8 cellular contexts compared by ENCODE assay signal in the genomic region with DNA sequence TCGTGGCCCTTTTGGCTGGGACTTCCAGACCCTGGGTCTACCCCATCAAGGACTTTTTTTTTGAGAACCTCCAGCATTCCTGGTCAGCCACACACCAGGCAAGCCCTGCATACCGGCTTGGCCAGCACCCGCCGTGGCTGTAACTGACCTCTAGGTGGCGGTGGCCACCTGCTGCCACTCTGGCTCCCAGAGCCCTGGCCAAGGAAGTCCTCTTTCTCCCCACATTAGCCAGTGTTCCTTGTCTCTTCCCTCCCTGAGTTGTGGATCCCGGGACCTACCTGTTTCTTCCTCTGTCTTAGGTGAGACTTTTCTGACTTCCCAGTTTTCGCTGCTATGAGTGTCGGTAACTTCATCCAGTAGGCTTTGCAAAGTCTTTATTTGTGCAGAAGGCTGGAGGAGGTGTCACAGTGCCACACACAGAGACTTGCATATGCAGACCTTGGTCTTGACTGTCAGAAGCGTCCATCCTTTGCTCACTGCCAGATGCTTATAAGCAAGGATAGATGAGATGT.
A peak's percentile ranks its signal among the peaks of the same experiment; 100 is the strongest.
DNase-seq lines count a peak whose midpoint lies in the region; ATAC-seq, FAIRE-seq and TF ChIP-seq lines count a peak whose summit lies in the region.

No MANE protein-coding gene starts in this region.

- H2AFZ ChIP-seq in GM12878 (ENCODE audit: control insufficient read depth, low read depth, low read length) = no peak overlapping the region

- peak; percentile 90 for ATAC-seq in GM12878
- ATAC-seq in HG02759 (IDR thresholded peaks at IDR 0.05; ENCODE audit: unreplicated experiment) = no peak
- ATAC-seq in HG03571 (IDR thresholded peaks at IDR 0.05; ENCODE audit: unreplicated experiment) = no peak

- RAD21 ChIA-PET in GM12878 (lab: Charles Lee; ENCODE audit: unreplicated experiment) = interaction anchor here (0.6 kb wide), 1 partner anchor 152 kb away, joined by 3 read pairs; no protein-coding TSS in a partner anchor

- no peak for TF ChIP-seq EP300 in GM12878 (IDR thresholded peaks at IDR 0.05; ENCODE audit: borderline replicate concordance in 1 of 2, control insufficient read depth in 1 of 2, low read depth in 2 of 2, low read length in 2 of 2)

- TF ChIP-seq CTCF in LNCaP clone FGC (IDR thresholded peaks at IDR 0.05; ENCODE audit: control insufficient read depth, extremely low read depth, insufficient read depth) (peak; percentile 93), GM12878 (IDR thresholded peaks at IDR 0.05 in 2 of 3, conservative IDR thresholded peaks at IDR 0.05 in 1 of 3; ENCODE audit: control insufficient read depth in 2 of 3, extremely low read depth in 1 of 3, insufficient read depth in 1 of 3, low read depth in 3 of 3, low read length in 3 of 3) (peak; percentile 72 to 88 (median 83))

- FAIRE-seq in GM12878 (lab: Jason Lieb, UNC) (no peak), small intestine (lab: Jason Lieb, UNC) (no peak)

- no peak overlapping the region for H3K9ac ChIP-seq in GM12878 (ENCODE audit: control insufficient read depth, insufficient read depth, low read length)

- CTCF ChIA-PET in GM12878 (lab: Yijun Ruan, JAX) = interaction anchor here (0.8 to 2.1 kb wide), 8 partner anchors 9 to 452 kb away, joined by 3 to 10 read pairs (median 4); no protein-coding TSS in a partner anchor

- BruUV-seq in GM12878 (replicated peaks; lab: Mats Ljungman, UMichigan) = no TSS peak

- 26% methylated on average over 9 of the region's 9 CpGs for WGBS in GM12878 (ENCODE audit: insufficient coverage, insufficient replicate concordance, low lambda C conversion rate, missing lambda C conversion rate)
- WGBS in small intestine, 3 donors = 20 to 31% (median 31%) methylated on average over 9 of the region's 9 CpGs

- no peak overlapping the region for H3K4me3 ChIP-seq in LNCaP clone FGC (ENCODE audit: low read depth, low read length)
- H3K4me3 ChIP-seq in SJSA1 = no peak overlapping the region
- H3K4me3 ChIP-seq in GM12878 = no peak overlapping the region
- no peak overlapping the region for H3K4me3 ChIP-seq in small intestine (ENCODE audit: low read depth in 1 of 2, low read length in 2 of 2)

- H3K36me3 ChIP-seq in SJSA1 (no peaks in the 10 kb centered on the region), GM12878 (ENCODE audit: control insufficient read depth in 2 of 2, insufficient read depth in 2 of 2, low read length in 1 of 2) (peaks cover 0 to 1% of the 10 kb centered on the region in 2 experiments; a peak in 1 of 4 replicates), small intestine (ENCODE audit: control insufficient read depth in 2 of 2, insufficient read depth in 2 of 2, low read length in 2 of 2) (no peaks in the 10 kb centered on the region)

- no peak overlapping the region for H3K4me2 ChIP-seq in GM12878 (ENCODE audit: control insufficient read depth, insufficient read depth)

- peak; percentile 75 for TF ChIP-seq RAD21 in GM12878 (IDR thresholded peaks at IDR 0.05; ENCODE audit: insufficient read depth, low read depth, low read length)

- intact Hi-C loops in GM12878 (cut with micrococcal nuclease; ENCODE audit: unreplicated experiment) = loop anchor here (5.0 kb wide), 4 partner anchors 82 to 442 kb away; no protein-coding TSS in a partner anchor

- H3K27me3 ChIP-seq in SJSA1 (replicated peaks) (no peaks in the 10 kb centered on the region), GM12878 (replicated peaks in 1 of 2; ENCODE audit: control insufficient read depth in 2 of 2, insufficient read depth in 2 of 2, low read length in 1 of 2) (no peaks in the 10 kb centered on the region), small intestine (ENCODE audit: control insufficient read depth in 2 of 2, insufficient read depth in 2 of 2, low read length in 2 of 2) (no peaks in the 10 kb centered on the region)

- H3K4me1 ChIP-seq in SJSA1 (replicated peaks) = no peaks in the 10 kb centered on the region
- peaks cover 14% of the 10 kb centered on the region for H3K4me1 ChIP-seq in GM12878 (ENCODE audit: control insufficient read depth, insufficient read depth, low read length)
- H3K4me1 ChIP-seq in small intestine (ENCODE audit: control insufficient read depth in 2 of 2, insufficient read depth in 1 of 2, low read depth in 1 of 2, low read length in 1 of 2) = no peaks in the 10 kb centered on the region

- H3K27ac ChIP-seq in SJSA1 (no peak overlapping the region), GM12878 (ENCODE audit: control insufficient read depth, insufficient read depth) (no peak overlapping the region), small intestine (ENCODE audit: low read depth in 1 of 2, low read length in 1 of 2) (no peak overlapping the region)

- DNase-seq in ELF-1 (ENCODE audit: low read depth, low spot score) = peak; percentile 80
- peak; percentile 10 for DNase-seq in LNCaP clone FGC (ENCODE audit: low read depth)
- peak; percentile 35 to 56 for DNase-seq in SJSA1 (ENCODE audit: low read depth in 1 of 2, low spot score in 2 of 2)
- no peak for DNase-seq in GM12878 (ENCODE audit: low read depth, low spot score)
- DNase-seq in iPS-NIHi11 (ENCODE audit: low spot score) = peak; percentile 78
- DNase-seq in small intestine = peak; percentile 54

- POLR2A ChIA-PET in GM12878 (lab: Charles Lee) = no interaction called here

- H4K20me1 ChIP-seq in GM12878 (ENCODE audit: control insufficient read depth, insufficient read depth) = no peaks in the 10 kb centered on the region

- SMC1A ChIA-PET in GM12878 (lab: Charles Lee; ENCODE audit: uncharacterized antibody, unreplicated experiment) = interaction anchor here (0.7 kb wide), 1 partner anchor 150 kb away, joined by 3 read pairs; no protein-coding TSS in a partner anchor

- H3K9me3 ChIP-seq in SJSA1 (replicated peaks) (no peaks in the 10 kb centered on the region), GM12878 (replicated peaks; ENCODE audit: control insufficient read depth, insufficient read depth, low read length) (no peaks in the 10 kb centered on the region), small intestine (ENCODE audit: control insufficient read depth, low read depth) (no peaks in the 10 kb centered on the region)

- in situ Hi-C loops in GM12878 (cut with MboI) = loop anchor here (10.0 kb wide), 1 partner anchor 349 kb away; a partner anchor contains a TSS

- H3K79me2 ChIP-seq in GM12878 (ENCODE audit: control insufficient read depth, insufficient read depth, low read length) = no peaks in the 10 kb centered on the region

- TF ChIP-seq POLR2A in GM12878 (IDR thresholded peaks at IDR 0.05; ENCODE audit: low read depth, low read length) = no peak

TF ChIP-seq in GM12878, 131 proteins besides CTCF, POLR2A, EP300 and RAD21:
- peak; percentile 63; the same call in 1 of the 2 replicates for TF ChIP-seq SMC3 (IDR thresholded peaks at IDR 0.05; ENCODE audit: borderline replicate concordance, low read length)
- TF ChIP-seq, protein P1, sequence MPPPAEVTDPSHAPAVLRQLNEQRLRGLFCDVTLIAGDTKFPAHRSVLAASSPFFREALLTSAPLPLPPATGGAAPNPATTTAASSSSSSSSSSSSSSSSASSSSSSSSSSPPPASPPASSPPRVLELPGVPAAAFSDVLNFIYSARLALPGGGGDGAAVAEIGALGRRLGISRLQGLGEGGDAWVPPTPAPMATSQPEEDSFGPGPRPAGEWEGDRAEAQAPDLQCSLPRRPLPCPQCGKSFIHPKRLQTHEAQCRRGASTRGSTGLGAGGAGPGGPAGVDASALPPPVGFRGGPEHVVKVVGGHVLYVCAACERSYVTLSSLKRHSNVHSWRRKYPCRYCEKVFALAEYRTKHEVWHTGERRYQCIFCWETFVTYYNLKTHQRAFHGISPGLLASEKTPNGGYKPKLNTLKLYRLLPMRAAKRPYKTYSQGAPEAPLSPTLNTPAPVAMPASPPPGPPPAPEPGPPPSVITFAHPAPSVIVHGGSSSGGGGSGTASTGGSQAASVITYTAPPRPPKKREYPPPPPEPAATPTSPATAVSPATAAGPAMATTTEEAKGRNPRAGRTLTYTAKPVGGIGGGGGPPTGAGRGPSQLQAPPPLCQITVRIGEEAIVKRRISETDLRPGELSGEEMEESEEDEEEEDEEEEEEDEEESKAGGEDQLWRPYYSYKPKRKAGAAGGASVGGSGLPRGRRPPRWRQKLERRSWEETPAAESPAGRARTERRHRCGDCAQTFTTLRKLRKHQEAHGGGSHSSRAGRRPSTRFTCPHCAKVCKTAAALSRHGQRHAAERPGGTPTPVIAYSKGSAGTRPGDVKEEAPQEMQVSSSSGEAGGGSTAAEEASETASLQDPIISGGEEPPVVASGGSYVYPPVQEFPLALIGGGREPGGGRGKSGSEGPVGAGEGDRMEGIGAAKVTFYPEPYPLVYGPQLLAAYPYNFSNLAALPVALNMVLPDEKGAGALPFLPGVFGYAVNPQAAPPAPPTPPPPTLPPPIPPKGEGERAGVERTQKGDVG (CRISPR knock-in tag; IDR thresholded peaks at IDR 0.05) = no peak
